In the genomic region with DNA sequence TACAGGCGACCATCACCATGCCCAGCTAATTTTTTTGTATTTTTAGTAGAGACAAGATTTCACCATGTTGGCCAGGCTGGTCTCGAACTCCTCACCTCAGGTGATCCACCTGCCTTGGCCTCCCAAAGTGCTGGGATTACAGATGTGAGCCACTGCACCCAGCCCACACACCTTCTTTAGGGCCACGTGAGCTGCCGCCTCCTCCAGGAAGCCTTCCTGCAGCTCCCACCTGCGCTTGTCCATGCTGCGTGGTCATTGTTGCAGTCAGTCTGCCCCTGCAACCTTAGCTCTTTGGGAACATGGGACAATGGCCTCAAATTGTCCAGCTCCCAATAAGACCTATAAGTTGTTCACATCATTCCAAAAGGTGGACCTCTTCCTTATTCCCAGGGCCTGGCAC, we compare ENCODE assay signal across 12 cellular contexts. TPM values are rescaled to one million over a fixed set of nuclear protein-coding genes. Genes with fewer than 3 reads are reported as not detected.
"Had no signal": no experiment of that assay in that cellular context is flagged by ENCODE, and none has a peak within 500 bp of the region (broad histone marks: within the 10 kb centered on the region; RNA-seq: fewer than 3 reads in every experiment).

No MANE protein-coding gene starts in this region.

RNA-seq across cellular contexts. Expression of a gene that starts 10.3 kb away (rescaled TPM):
- total RNA-seq: activated CD4-positive, alpha-beta memory T cell treated with anti-CD3 and anti-CD28 coated beads, Interleukin-2, amount 10 ng/mL, durations not matched to agents 7 days and 5 days; activated CD4-positive, alpha-beta T cell treated with anti-CD3 and anti-CD28 coated beads for 36 hours; activated CD4-positive, alpha-beta T cell treated with anti-CD3 and anti-CD28 coated beads, Interleukin-2, amount 10 ng/mL, durations not matched to agents 7 days and 5 days; activated CD8-positive, alpha-beta memory T cell treated with anti-CD3 and anti-CD28 coated beads, Interleukin-2, amount 10 ng/mL, durations not matched to agents 7 days and 5 days; activated CD8-positive, alpha-beta T cell treated with anti-CD3 and anti-CD28 coated beads, Interleukin-2, amount 10 ng/mL, durations not matched to agents 7 days and 5 days; activated naive CD4-positive, alpha-beta T cell treated with anti-CD3 and anti-CD28 coated beads for 36 hours; activated naive CD8-positive, alpha-beta T cell treated with anti-CD3 and anti-CD28 coated beads, Interleukin-2, amount 10 ng/mL, durations not matched to agents 7 days and 5 days; ascending aorta; bronchial epithelial cell; chondrocyte had no signal
- polyA plus RNA-seq: adipose tissue, cardiac muscle cell had no signal
